ENCODE assay signal across 1 cellular context in the genomic region with DNA sequence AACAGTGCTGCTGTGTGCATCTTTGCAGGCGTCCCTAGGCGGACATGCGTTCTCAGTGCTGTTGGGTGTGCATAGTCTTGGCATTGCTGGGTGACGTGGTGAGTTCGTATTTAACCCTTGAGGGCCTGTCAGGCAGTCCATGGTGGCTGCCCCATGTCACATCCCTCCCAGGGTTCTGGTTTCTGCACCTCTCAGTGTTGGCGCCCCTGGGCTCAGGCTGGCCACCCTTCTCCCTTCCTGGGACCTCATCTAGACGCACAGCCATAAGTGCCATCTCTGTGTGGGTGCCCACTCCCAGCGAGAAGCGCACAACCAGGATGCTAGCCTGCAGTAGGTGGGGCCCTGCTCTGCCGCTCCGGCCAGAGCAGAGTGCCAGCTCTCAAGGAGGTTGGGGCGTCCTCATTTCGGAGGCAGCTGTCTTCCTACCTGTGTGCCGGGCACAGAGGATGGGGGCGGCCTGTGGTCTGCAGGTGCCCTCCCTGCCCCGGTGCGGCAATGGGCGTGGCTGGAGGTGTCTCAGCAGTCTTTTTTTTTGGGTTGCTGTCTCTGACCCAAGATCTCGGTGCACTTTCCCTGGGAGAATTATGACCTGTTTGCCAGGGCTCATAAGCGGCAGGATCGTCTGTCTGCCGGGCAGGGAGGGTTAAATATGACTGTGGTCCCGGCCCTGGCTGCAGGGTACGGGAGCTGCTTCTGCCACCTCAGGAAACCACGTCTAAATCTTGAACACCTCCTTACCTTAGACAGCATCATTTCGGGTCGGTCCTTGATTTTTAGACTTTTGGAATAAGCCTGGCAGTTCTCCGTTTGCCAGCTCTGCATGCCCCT.
TF ChIP-seq lines count a peak whose summit lies in the region.

No MANE protein-coding gene starts in this region.

TF ChIP-seq in GM23338, 12 proteins besides CTCF, POLR2A, EP300 and RAD21 (continued from another document):
- TF ChIP-seq, protein P1, sequence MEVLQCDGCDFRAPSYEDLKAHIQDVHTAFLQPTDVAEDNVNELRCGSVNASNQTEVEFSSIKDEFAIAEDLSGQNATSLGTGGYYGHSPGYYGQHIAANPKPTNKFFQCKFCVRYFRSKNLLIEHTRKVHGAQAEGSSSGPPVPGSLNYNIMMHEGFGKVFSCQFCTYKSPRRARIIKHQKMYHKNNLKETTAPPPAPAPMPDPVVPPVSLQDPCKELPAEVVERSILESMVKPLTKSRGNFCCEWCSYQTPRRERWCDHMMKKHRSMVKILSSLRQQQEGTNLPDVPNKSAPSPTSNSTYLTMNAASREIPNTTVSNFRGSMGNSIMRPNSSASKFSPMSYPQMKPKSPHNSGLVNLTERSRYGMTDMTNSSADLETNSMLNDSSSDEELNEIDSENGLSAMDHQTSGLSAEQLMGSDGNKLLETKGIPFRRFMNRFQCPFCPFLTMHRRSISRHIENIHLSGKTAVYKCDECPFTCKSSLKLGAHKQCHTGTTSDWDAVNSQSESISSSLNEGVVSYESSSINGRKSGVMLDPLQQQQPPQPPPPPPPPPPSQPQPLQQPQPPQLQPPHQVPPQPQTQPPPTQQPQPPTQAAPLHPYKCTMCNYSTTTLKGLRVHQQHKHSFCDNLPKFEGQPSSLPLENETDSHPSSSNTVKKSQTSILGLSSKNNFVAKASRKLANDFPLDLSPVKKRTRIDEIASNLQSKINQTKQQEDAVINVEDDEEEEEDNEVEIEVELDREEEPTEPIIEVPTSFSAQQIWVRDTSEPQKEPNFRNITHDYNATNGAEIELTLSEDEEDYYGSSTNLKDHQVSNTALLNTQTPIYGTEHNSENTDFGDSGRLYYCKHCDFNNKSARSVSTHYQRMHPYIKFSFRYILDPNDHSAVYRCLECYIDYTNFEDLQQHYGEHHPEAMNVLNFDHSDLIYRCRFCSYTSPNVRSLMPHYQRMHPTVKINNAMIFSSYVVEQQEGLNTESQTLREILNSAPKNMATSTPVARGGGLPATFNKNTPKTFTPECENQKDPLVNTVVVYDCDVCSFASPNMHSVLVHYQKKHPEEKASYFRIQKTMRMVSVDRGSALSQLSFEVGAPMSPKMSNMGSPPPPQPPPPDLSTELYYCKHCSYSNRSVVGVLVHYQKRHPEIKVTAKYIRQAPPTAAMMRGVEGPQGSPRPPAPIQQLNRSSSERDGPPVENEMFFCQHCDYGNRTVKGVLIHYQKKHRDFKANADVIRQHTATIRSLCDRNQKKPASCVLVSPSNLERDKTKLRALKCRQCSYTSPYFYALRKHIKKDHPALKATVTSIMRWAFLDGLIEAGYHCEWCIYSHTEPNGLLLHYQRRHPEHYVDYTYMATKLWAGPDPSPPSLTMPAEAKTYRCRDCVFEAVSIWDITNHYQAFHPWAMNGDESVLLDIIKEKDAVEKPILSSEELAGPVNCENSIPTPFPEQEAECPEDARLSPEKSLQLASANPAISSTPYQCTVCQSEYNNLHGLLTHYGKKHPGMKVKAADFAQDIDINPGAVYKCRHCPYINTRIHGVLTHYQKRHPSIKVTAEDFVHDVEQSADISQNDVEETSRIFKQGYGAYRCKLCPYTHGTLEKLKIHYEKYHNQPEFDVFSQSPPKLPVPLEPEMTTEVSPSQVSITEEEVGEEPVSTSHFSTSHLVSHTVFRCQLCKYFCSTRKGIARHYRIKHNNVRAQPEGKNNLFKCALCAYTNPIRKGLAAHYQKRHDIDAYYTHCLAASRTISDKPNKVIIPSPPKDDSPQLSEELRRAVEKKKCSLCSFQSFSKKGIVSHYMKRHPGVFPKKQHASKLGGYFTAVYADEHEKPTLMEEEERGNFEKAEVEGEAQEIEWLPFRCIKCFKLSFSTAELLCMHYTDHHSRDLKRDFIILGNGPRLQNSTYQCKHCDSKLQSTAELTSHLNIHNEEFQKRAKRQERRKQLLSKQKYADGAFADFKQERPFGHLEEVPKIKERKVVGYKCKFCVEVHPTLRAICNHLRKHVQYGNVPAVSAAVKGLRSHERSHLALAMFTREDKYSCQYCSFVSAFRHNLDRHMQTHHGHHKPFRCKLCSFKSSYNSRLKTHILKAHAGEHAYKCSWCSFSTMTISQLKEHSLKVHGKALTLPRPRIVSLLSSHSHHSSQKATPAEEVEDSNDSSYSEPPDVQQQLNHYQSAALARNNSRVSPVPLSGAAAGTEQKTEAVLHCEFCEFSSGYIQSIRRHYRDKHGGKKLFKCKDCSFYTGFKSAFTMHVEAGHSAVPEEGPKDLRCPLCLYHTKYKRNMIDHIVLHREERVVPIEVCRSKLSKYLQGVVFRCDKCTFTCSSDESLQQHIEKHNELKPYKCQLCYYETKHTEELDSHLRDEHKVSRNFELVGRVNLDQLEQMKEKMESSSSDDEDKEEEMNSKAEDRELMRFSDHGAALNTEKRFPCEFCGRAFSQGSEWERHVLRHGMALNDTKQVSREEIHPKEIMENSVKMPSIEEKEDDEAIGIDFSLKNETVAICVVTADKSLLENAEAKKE (CRISPR knock-in tag; IDR thresholded peaks at IDR 0.05): no peak
- TF ChIP-seq, protein P2, sequence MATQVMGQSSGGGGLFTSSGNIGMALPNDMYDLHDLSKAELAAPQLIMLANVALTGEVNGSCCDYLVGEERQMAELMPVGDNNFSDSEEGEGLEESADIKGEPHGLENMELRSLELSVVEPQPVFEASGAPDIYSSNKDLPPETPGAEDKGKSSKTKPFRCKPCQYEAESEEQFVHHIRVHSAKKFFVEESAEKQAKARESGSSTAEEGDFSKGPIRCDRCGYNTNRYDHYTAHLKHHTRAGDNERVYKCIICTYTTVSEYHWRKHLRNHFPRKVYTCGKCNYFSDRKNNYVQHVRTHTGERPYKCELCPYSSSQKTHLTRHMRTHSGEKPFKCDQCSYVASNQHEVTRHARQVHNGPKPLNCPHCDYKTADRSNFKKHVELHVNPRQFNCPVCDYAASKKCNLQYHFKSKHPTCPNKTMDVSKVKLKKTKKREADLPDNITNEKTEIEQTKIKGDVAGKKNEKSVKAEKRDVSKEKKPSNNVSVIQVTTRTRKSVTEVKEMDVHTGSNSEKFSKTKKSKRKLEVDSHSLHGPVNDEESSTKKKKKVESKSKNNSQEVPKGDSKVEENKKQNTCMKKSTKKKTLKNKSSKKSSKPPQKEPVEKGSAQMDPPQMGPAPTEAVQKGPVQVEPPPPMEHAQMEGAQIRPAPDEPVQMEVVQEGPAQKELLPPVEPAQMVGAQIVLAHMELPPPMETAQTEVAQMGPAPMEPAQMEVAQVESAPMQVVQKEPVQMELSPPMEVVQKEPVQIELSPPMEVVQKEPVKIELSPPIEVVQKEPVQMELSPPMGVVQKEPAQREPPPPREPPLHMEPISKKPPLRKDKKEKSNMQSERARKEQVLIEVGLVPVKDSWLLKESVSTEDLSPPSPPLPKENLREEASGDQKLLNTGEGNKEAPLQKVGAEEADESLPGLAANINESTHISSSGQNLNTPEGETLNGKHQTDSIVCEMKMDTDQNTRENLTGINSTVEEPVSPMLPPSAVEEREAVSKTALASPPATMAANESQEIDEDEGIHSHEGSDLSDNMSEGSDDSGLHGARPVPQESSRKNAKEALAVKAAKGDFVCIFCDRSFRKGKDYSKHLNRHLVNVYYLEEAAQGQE (IDR thresholded peaks at IDR 0.05; ENCODE audit: unreplicated experiment): no peak
- TF ChIP-seq POLR2AphosphoS5 (IDR thresholded peaks at IDR 0.05; ENCODE audit: low read depth): no peak
- no peak for TF ChIP-seq ZNF114 (CRISPR knock-in tag; IDR thresholded peaks at IDR 0.05)
